15 cellular contexts compared by ENCODE assay signal in the genomic region with DNA sequence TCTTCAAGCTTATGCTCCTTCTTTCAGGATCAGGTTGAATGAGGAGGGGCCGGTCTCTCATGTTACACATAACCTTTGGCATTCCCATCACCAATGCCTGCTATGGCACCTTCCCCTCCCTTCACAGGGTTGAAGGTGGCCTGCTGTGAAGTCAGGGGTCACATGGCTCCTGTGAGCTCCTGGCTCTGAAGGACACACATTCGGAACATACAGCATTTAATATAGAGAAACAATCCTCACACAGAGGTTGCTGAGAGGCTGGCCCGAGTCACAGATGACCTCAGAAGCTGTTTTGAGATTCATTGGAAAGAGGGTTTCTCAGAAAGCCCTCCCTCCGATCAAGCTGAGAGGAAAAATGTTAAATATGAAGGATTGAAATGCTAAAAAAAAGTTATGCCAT.
DNase-seq lines count a peak whose midpoint lies in the region; ATAC-seq and TF ChIP-seq lines count a peak whose summit lies in the region.
"Had no signal": no experiment of that assay in that cellular context is flagged by ENCODE, and none has a peak within 500 bp of the region (broad histone marks: within the 10 kb centered on the region; RNA-seq: fewer than 3 reads in every experiment).

No MANE protein-coding gene starts in this region.

- H3K4me2 ChIP-seq in hepatocyte (no peak overlapping the region), parathyroid adenoma (ENCODE audit: low read length) (no peak overlapping the region)

- H3K9me3 ChIP-seq in right cardiac atrium (ENCODE audit: control insufficient read depth, low read length) (no peaks in the 10 kb centered on the region), hepatocyte (ENCODE audit: low read depth) (no peaks in the 10 kb centered on the region), parathyroid adenoma (ENCODE audit: control insufficient read depth, low read length) (no peaks in the 10 kb centered on the region)
- H3K9me3 ChIP-seq: SJSA1, thoracic aorta had no signal

- TF ChIP-seq CTCF in hepatocyte (IDR thresholded peaks at IDR 0.05; ENCODE audit: poor library complexity) (no peak), parathyroid adenoma (IDR thresholded peaks at IDR 0.05) (no peak), GM13976 (IDR thresholded peaks at IDR 0.05; ENCODE audit: borderline replicate concordance, control extremely low read depth, extremely low read depth, insufficient read depth, missing control alignments) (no peak)

- in situ Hi-C loops in GM13976 (cut with MboI; ENCODE audit: low sequenced_read_pairs, unreplicated experiment) = no loop called here

- no peak for DNase-seq in right cardiac atrium
- no peak for DNase-seq in Right ventricle myocardium superior
- no peak for DNase-seq in hepatocyte (ENCODE audit: low spot score)
- no peak for DNase-seq in cerebellum (ENCODE audit: low spot score)
- DNase-seq in GM13976 (ENCODE audit: low spot score) = no peak
- DNase-seq: activated naive CD8-positive, alpha-beta T cell treated with anti-CD3 and anti-CD28 coated beads for 36 hours; Calu3; effector CD8-positive, alpha-beta T cell; NCI-H1417 treated with DMSO at 0.1 percent for 48 hours; NCI-H526 treated with DMSO at 0.1 percent for 48 hours had no signal

- H3K27ac ChIP-seq in right cardiac atrium (ENCODE audit: low read length) (peak overlapping the region; percentile 53), hepatocyte (peak overlapping the region; percentile 49), parathyroid adenoma (peak overlapping the region; percentile 5)
- H3K27ac ChIP-seq: thoracic aorta had no signal

- no peaks in the 10 kb centered on the region for H4K20me1 ChIP-seq in hepatocyte (ENCODE audit: insufficient read depth, poor library complexity, severe bottlenecking)

- no peak overlapping the region for H3K9ac ChIP-seq in parathyroid adenoma

- H3K4me3 ChIP-seq in right cardiac atrium (ENCODE audit: low read length) (no peak overlapping the region), hepatocyte (no peak overlapping the region), parathyroid adenoma (ENCODE audit: low read depth, low read length) (no peak overlapping the region)
- H3K4me3 ChIP-seq: SJSA1, thoracic aorta had no signal

- H3K79me2 ChIP-seq in hepatocyte (peaks cover 3% of the 10 kb centered on the region), parathyroid adenoma (peaks cover 14% of the 10 kb centered on the region)

- H3K36me3 ChIP-seq in hepatocyte (replicated peaks; ENCODE audit: insufficient read depth, low read depth) (no peaks in the 10 kb centered on the region), parathyroid adenoma (ENCODE audit: control insufficient read depth, insufficient read depth, low read length) (no peaks in the 10 kb centered on the region)
- H3K36me3 ChIP-seq: SJSA1, thoracic aorta had no signal

- WGBS in right cardiac atrium = 75% methylated on average over 4 of the region's 4 CpGs
- WGBS in hepatocyte (ENCODE audit: low lambda C conversion rate, missing lambda C conversion rate) = 57% methylated on average over 4 of the region's 4 CpGs

- H3K9me2 ChIP-seq in hepatocyte (replicated peaks; ENCODE audit: insufficient read depth) = no peaks in the 10 kb centered on the region

- intact Hi-C loops in right cardiac atrium (cut with DNase I) (no loop called here), Right ventricle myocardium superior (cut with DNase I) (no loop called here)

- H3K27me3 ChIP-seq in right cardiac atrium (ENCODE audit: control insufficient read depth, insufficient read depth) (no peaks in the 10 kb centered on the region), hepatocyte (no peaks in the 10 kb centered on the region), parathyroid adenoma (ENCODE audit: control insufficient read depth, insufficient read depth, low read length) (no peaks in the 10 kb centered on the region)
- H3K27me3 ChIP-seq: SJSA1 had no signal

- H3K4me1 ChIP-seq in right cardiac atrium (ENCODE audit: control insufficient read depth, insufficient read depth, low read length) = peaks cover 3% of the 10 kb centered on the region
- peaks cover 26% of the 10 kb centered on the region for H3K4me1 ChIP-seq in hepatocyte (ENCODE audit: insufficient read depth)
- peaks cover 17% of the 10 kb centered on the region for H3K4me1 ChIP-seq in parathyroid adenoma

- H2AFZ ChIP-seq in hepatocyte (no peak overlapping the region), parathyroid adenoma (no peak overlapping the region)

- ATAC-seq in right cardiac atrium = no peak
- no peak for ATAC-seq in Right ventricle myocardium superior (ENCODE audit: poor library complexity)
- no peak for ATAC-seq in GM18909 (IDR thresholded peaks at IDR 0.05; ENCODE audit: poor library complexity, unreplicated experiment)
- ATAC-seq in HG03457 (IDR thresholded peaks at IDR 0.05; ENCODE audit: unreplicated experiment) = no peak
